In genomic region chr4:76213415-76214268, GRCh38 we compare ENCODE assay signal across 8 cellular contexts. TPM values are rescaled to one million over a fixed set of nuclear protein-coding genes. Genes with fewer than 3 reads are reported as not detected.
DNase-seq lines count a peak whose midpoint lies in the region; ATAC-seq and TF ChIP-seq lines count a peak whose summit lies in the region.

TSS of gene SCARB2 (minus strand) at chr4:76213824. CDS start at chr4:76213543, 281 bp downstream.

- peaks cover 3% of the 10 kb centered on the region; the same call in 1 of the 2 replicates for H3K27me3 Mint-ChIP-seq in HFFc6 (ENCODE audit: insufficient read depth)
- peaks cover 35% of the 10 kb centered on the region for H3K27me3 Mint-ChIP-seq in T-helper 1 cell treated with Interleukin-12 subunit alpha and Interleukin-12 subunit beta and Interleukin-4 antibody, amounts not matched to agents 30 μg/mL and 1 μg/mL, for 36 hours (ENCODE audit: low read depth)

- peak within 1 kb of the TSS; percentile 97 for H3K27ac Mint-ChIP-seq in HFFc6
- H3K27ac Mint-ChIP-seq in T-helper 1 cell treated with Interleukin-12 subunit alpha and Interleukin-12 subunit beta and Interleukin-4 antibody, amounts not matched to agents 30 μg/mL and 1 μg/mL, for 36 hours, result peak within 1 kb of the TSS; percentile 78

- no peaks in the 10 kb centered on the region for H3K27me3 ChIP-seq in right cardiac atrium (ENCODE audit: control insufficient read depth, insufficient read depth)
- no peaks in the 10 kb centered on the region for H3K27me3 ChIP-seq in rectal smooth muscle tissue (ENCODE audit: control insufficient read depth, insufficient read depth, low read length)

- no peaks in the 10 kb centered on the region for H3K9me3 ChIP-seq in right cardiac atrium (ENCODE audit: control insufficient read depth, low read length)

- ATAC-seq in right cardiac atrium, result peak; percentile 97

- peak within 1 kb of the TSS; percentile 77 for H3K9ac ChIP-seq in rectal smooth muscle tissue (ENCODE audit: low read length)

- peaks cover 56% of the 10 kb centered on the region for H3K4me1 Mint-ChIP-seq in HFFc6 (ENCODE audit: low read depth)
- H3K4me1 Mint-ChIP-seq in T-helper 1 cell treated with Interleukin-12 subunit alpha and Interleukin-12 subunit beta and Interleukin-4 antibody, amounts not matched to agents 30 μg/mL and 1 μg/mL, for 36 hours (ENCODE audit: low read depth), result peaks cover 24% of the 10 kb centered on the region

- intact Hi-C loops in right cardiac atrium (cut with DNase I), result loop anchor here in 2 of 4 donors (2.0 to 10.0 kb wide), 2 partner anchors 65 to 91 kb away; partner anchors contain the start of genes NUP54 (in 1 of the 2) and STBD1 (in 1 of the 2)

- DNase-seq in HFFc6 (peak; percentile 80), NCI-H1048 (lab: John Stamatoyannopoulos, UW) (peak; percentile 43), anterior cingulate cortex (lab: John Stamatoyannopoulos, UW) (peak; percentile 20 to 92 (median 82)), right cardiac atrium (peak; percentile 92 to 97 (median 96)), OCI-M2 (lab: John Stamatoyannopoulos, UW; ENCODE audit: unreplicated experiment) (no peak)

- under 1% methylated on average over 99 of the region's 99 CpGs for WGBS in right cardiac atrium

- H3K36me3 ChIP-seq in rectal smooth muscle tissue (ENCODE audit: control insufficient read depth, insufficient read depth, low read length), result no peaks in the 10 kb centered on the region

- 0 out of 3 replicates have a peak, but pooled peaks have one; percentile 6 for TF ChIP-seq CTCF in GM12872 (IDR thresholded peaks at IDR 0.05; ENCODE audit: insufficient read depth, low read depth, low read length)
- TF ChIP-seq CTCF in HFFc6 (IDR thresholded peaks at IDR 0.05), result no peak

- H3K4me3 ChIP-seq in right cardiac atrium (ENCODE audit: low read length), result peak within 1 kb of the TSS; percentile 79
- H3K4me3 ChIP-seq in rectal smooth muscle tissue (ENCODE audit: low read length), result peak within 1 kb of the TSS; percentile 93

- no peaks in the 10 kb centered on the region for H3K36me3 Mint-ChIP-seq in HFFc6 (ENCODE audit: low read depth)
- peaks cover 3% of the 10 kb centered on the region for H3K36me3 Mint-ChIP-seq in T-helper 1 cell treated with Interleukin-12 subunit alpha and Interleukin-12 subunit beta and Interleukin-4 antibody, amounts not matched to agents 30 μg/mL and 1 μg/mL, for 36 hours (ENCODE audit: low read depth)

- peaks cover 15% of the 10 kb centered on the region for H3K4me1 ChIP-seq in right cardiac atrium (ENCODE audit: control insufficient read depth, insufficient read depth, low read length)
- H3K4me1 ChIP-seq in rectal smooth muscle tissue (ENCODE audit: control insufficient read depth, insufficient read depth, low read length), result peaks cover 33% of the 10 kb centered on the region

- H3K27ac ChIP-seq in right cardiac atrium (ENCODE audit: low read length) (peak within 1 kb of the TSS; percentile 98), rectal smooth muscle tissue (ENCODE audit: low read depth, low read length) (peak within 1 kb of the TSS; percentile 97)

- H3K9me3 Mint-ChIP-seq in HFFc6, result no peaks in the 10 kb centered on the region
- H3K9me3 Mint-ChIP-seq in T-helper 1 cell treated with Interleukin-12 subunit alpha and Interleukin-12 subunit beta and Interleukin-4 antibody, amounts not matched to agents 30 μg/mL and 1 μg/mL, for 36 hours, result no peaks in the 10 kb centered on the region

- peak within 1 kb of the TSS; percentile 94 for H3K4me3 Mint-ChIP-seq in HFFc6
- peak within 1 kb of the TSS; percentile 83 for H3K4me3 Mint-ChIP-seq in T-helper 1 cell treated with Interleukin-12 subunit alpha and Interleukin-12 subunit beta and Interleukin-4 antibody, amounts not matched to agents 30 μg/mL and 1 μg/mL, for 36 hours

RNA-seq across cellular contexts. Expression of gene SCARB2, which starts in this region (rescaled TPM):
- 100 to 1,000 TPM; 126 to 145 (median 138) TPM for total RNA-seq in HFFc6 (2021; fragmentation: NEBNext Ultra II Directional; extraction: Animal tissue kit (Norgen Biotek cat#: 25700))
- total RNA-seq in right cardiac atrium, result 100 to 1,000 TPM; 102 to 139 (median 105) TPM
- polyA plus RNA-seq in right cardiac atrium, result 78.2 TPM
